ENCODE assay signal across 14 cellular contexts in genomic region chr11:61832207-61832606, GRCh38. TPM values are rescaled to one million over a fixed set of nuclear protein-coding genes. Genes with fewer than 3 reads are reported as not detected.
DNase-seq lines count a peak whose midpoint lies in the region; ATAC-seq and TF ChIP-seq lines count a peak whose summit lies in the region.
"Had no signal": no experiment of that assay in that cellular context is flagged by ENCODE, and none has a peak within 500 bp of the region (broad histone marks: within the 10 kb centered on the region; RNA-seq: fewer than 3 reads in every experiment).

No MANE protein-coding gene starts in this region.

- CTCF ChIA-PET in SK-N-SH (lab: Yijun Ruan, JAX) = interaction anchor here (1.2 to 1.4 kb wide), 2 partner anchors 35 to 276 kb away, joined by 4 to 6 read pairs; no protein-coding TSS in a partner anchor
- CTCF ChIA-PET in RWPE1 (lab: Yijun Ruan, JAX) = no interaction called here

- H3K79me2 ChIP-seq in SK-N-SH (ENCODE audit: insufficient read depth) (peaks cover 52% of the 10 kb centered on the region), trophoblast cell (ENCODE audit: control insufficient read depth, insufficient read depth, low read length, poor library complexity) (peaks cover 40% of the 10 kb centered on the region)

- TF ChIP-seq CTCF in SK-N-SH (IDR thresholded peaks at IDR 0.05) (no peak), RWPE1 (conservative IDR thresholded peaks at IDR 0.05; ENCODE audit: low read depth) (no peak), dorsolateral prefrontal cortex (IDR thresholded peaks at IDR 0.05 in 54 of 56, conservative IDR thresholded peaks at IDR 0.05 in 2 of 56; ENCODE audit: low read depth in 1 of 56, partially characterized antibody in 56 of 56) (no peak)

- H4K8ac ChIP-seq in trophoblast cell (ENCODE audit: low read depth, low read length) = no peak overlapping the region

- no peak for TF ChIP-seq EP300 in SK-N-SH (IDR thresholded peaks at IDR 0.05; ENCODE audit: borderline replicate concordance in 1 of 2, low read depth in 1 of 2, low read length in 1 of 2)

- H2BK5ac ChIP-seq in trophoblast cell (ENCODE audit: low read depth, low read length, poor library complexity) = no peak overlapping the region

- H2AFZ ChIP-seq in SK-N-SH (ENCODE audit: low read depth) = no peak overlapping the region
- no peak overlapping the region for H2AFZ ChIP-seq in trophoblast cell (ENCODE audit: insufficient read depth, low read length, poor library complexity)
- H2AFZ ChIP-seq: parathyroid adenoma had no signal

- no peak overlapping the region for H2AK5ac ChIP-seq in trophoblast cell (ENCODE audit: low read length)

- ATAC-seq in SK-N-SH treated with all-trans-retinoic acid at 6 μM for 48 hours (no peak), GM21360 (IDR thresholded peaks at IDR 0.05; ENCODE audit: unreplicated experiment) (no peak)

- no peaks in the 10 kb centered on the region for H3K9me3 ChIP-seq in SK-N-SH
- peaks cover 4% of the 10 kb centered on the region for H3K9me3 ChIP-seq in trophoblast cell (ENCODE audit: insufficient read depth, low read depth, low read length)
- H3K9me3 ChIP-seq: spleen had no signal

- no peak overlapping the region for H3K14ac ChIP-seq in trophoblast cell (ENCODE audit: low read length)

- peaks cover 34 to 58% of the 10 kb centered on the region in 2 experiments; a peak in 3 of 4 replicates for H3K4me1 ChIP-seq in SK-N-SH (ENCODE audit: control insufficient read depth in 1 of 2, insufficient read depth in 2 of 2, low read depth in 1 of 2, low read length in 1 of 2)
- H3K4me1 ChIP-seq in trophoblast cell (ENCODE audit: control insufficient read depth in 1 of 2, insufficient read depth in 2 of 2, low read length in 2 of 2) = peaks cover 19 to 39% of the 10 kb centered on the region in 2 experiments

- no peaks in the 10 kb centered on the region; the same call in 1 of the 2 replicates for H4K20me1 ChIP-seq in SK-N-SH (ENCODE audit: insufficient read depth)

- H4K91ac ChIP-seq in trophoblast cell (ENCODE audit: low read depth, low read length) = no peak overlapping the region

- H2BK12ac ChIP-seq in trophoblast cell (ENCODE audit: low read length) = no peak overlapping the region

- no peak overlapping the region for H3K18ac ChIP-seq in trophoblast cell (ENCODE audit: low read length)

- POLR2A ChIA-PET in SK-N-SH (lab: Yijun Ruan, JAX) = interaction anchor here (1.6 to 2.1 kb wide), 2 partner anchors 17 to 34 kb away, joined by 6 to 7 read pairs; no protein-coding TSS in a partner anchor
- POLR2A ChIA-PET in RWPE1 (lab: Yijun Ruan, JAX; ENCODE audit: low non-redundant PET) = no interaction called here

- H3K4me3 ChIP-seq in SK-N-SH (ENCODE audit: low read depth in 2 of 2, low read length in 1 of 2) (no peak overlapping the region), dorsolateral prefrontal cortex (peak overlapping the region in 1 of 59 donors; percentile 3), trophoblast cell (ENCODE audit: low read depth, low read length) (no peak overlapping the region)
- H3K4me3 ChIP-seq: spleen had no signal

- DNase-seq in SK-N-SH (no peak), RWPE1 (ENCODE audit: low spot score) (no peak), dorsolateral prefrontal cortex (no peak), trophoblast cell (no peak), HT-29 (ENCODE audit: low spot score) (no peak), GM03348 (ENCODE audit: low spot score) (no peak)
- DNase-seq: activated CD8-positive, alpha-beta memory T cell treated with anti-CD3 and anti-CD28 coated beads, Interleukin-2, amount 50 U/mL, for 4 hours; caudate nucleus; CD4-positive, alpha-beta T cell had no signal

- H3K9me2 ChIP-seq in SK-N-SH = no peaks in the 10 kb centered on the region

- H3K4me2 ChIP-seq in SK-N-SH (no peak overlapping the region), trophoblast cell (ENCODE audit: low read length) (no peak overlapping the region)

- no peak overlapping the region for H4K12ac ChIP-seq in trophoblast cell (ENCODE audit: low read depth, low read length)

- H3K23ac ChIP-seq in trophoblast cell (ENCODE audit: low read length) = no peak overlapping the region

- H3K36me3 ChIP-seq in SK-N-SH (replicated peaks in 1 of 2; ENCODE audit: control insufficient read depth in 1 of 2, insufficient read depth in 2 of 2, low read length in 1 of 2) (peaks cover 0 to 7% of the 10 kb centered on the region in 2 experiments), trophoblast cell (ENCODE audit: control insufficient read depth in 1 of 2, insufficient read depth in 2 of 2, low read length in 2 of 2) (peaks cover 31 to 33% of the 10 kb centered on the region in 2 experiments)
- H3K36me3 ChIP-seq: spleen had no signal

- no peak for TF ChIP-seq RAD21 in SK-N-SH (IDR thresholded peaks at IDR 0.05; ENCODE audit: low read length)

- intact Hi-C loops in dorsolateral prefrontal cortex (cut with DNase I) = no loop called here

- peak overlapping the region in 1 of 2 experiments; percentile 58; a peak in 1 of 4 replicates for H3K27ac ChIP-seq in SK-N-SH (ENCODE audit: low read depth in 2 of 2, low read length in 1 of 2)
- peak overlapping the region; percentile 83 for H3K27ac ChIP-seq in RWPE1
- peak overlapping the region in 32 of 59 donors; percentile 12 to 95 (median 56) for H3K27ac ChIP-seq in dorsolateral prefrontal cortex
- no peak overlapping the region for H3K27ac ChIP-seq in trophoblast cell (ENCODE audit: low read depth, low read length)
- H3K27ac ChIP-seq: 22Rv1 had no signal

- H3K27me3 ChIP-seq in SK-N-SH (ENCODE audit: insufficient read depth) (no peaks in the 10 kb centered on the region), dorsolateral prefrontal cortex (no peaks in the 10 kb centered on the region), trophoblast cell (ENCODE audit: insufficient read depth, low read length) (no peaks in the 10 kb centered on the region)

- peaks cover 21% of the 10 kb centered on the region for H3K79me1 ChIP-seq in trophoblast cell (ENCODE audit: low read length)

- no peak overlapping the region for H2BK120ac ChIP-seq in trophoblast cell (ENCODE audit: insufficient read depth, low read length, poor library complexity)

- no peaks in the 10 kb centered on the region for H3F3A ChIP-seq in SK-N-SH (replicated peaks; ENCODE audit: insufficient read depth)

- H3K9ac ChIP-seq in SK-N-SH = no peak overlapping the region
- no peak overlapping the region for H3K9ac ChIP-seq in trophoblast cell (ENCODE audit: low read length)
- H3K9ac ChIP-seq: parathyroid adenoma had no signal

- WGBS in SK-N-SH (ENCODE audit: low lambda C conversion rate) = 100% methylated on average over 3 of the region's 4 CpGs
- no CpG with 5 or more reads among the region's 4 CpGs for WGBS in trophoblast cell (ENCODE audit: extremely low coverage, insufficient coverage, insufficient read length)

- peak overlapping the region; percentile 18 for H3K4ac ChIP-seq in trophoblast cell (ENCODE audit: low read depth, low read length)

TF ChIP-seq in SK-N-SH treated with all-trans-retinoic acid at 6 μM for 48 hours, 23 proteins besides CTCF, POLR2A, EP300 and RAD21:
- no peak for TF ChIP-seq TOX (CRISPR knock-in tag; IDR thresholded peaks at IDR 0.05; ENCODE audit: borderline replicate concordance)
- TF ChIP-seq PPARA (CRISPR knock-in tag; IDR thresholded peaks at IDR 0.05; ENCODE audit: borderline replicate concordance) = no peak
- no peak for TF ChIP-seq ZNF8 (CRISPR knock-in tag; IDR thresholded peaks at IDR 0.05)

RNA-seq across cellular contexts. Expression of gene FADS2, which starts 4.1 kb away (rescaled TPM):
- 67.8 and 77.1 TPM in 2 replicates for polyA plus RNA-seq in SK-N-SH (2012; rRNA removed)
- 35.0 and 46.7 TPM in 2 replicates for polyA plus RNA-seq in SK-N-SH (2012; cell fraction: cytosol; rRNA removed)
- polyA plus RNA-seq in SK-N-SH (2012; cell fraction: nucleus; rRNA removed) = 81.1 and 91.8 TPM in 2 replicates
- total RNA-seq in dorsolateral prefrontal cortex = 100 to 1,000 TPM in 112 of 120 experiments, 10 to 100 TPM in 8; 72.8 to 347 (median 162) TPM
- 538 and 565 TPM in 2 replicates for polyA plus RNA-seq in trophoblast cell (2013)
- total RNA-seq in HT-29 (2014; rRNA removed; shearing (Covaris generic)) = not detected in 2 replicates

RNA-seq across cellular contexts. Expression of gene FADS1, which starts 15.4 kb away (rescaled TPM):
- polyA plus RNA-seq in SK-N-SH (2012; rRNA removed) = 20.6 and 26.4 TPM in 2 replicates
- polyA plus RNA-seq in SK-N-SH (2012; cell fraction: cytosol; rRNA removed) = 13.8 and 18.5 TPM in 2 replicates
- 17.8 and 27.8 TPM in 2 replicates for polyA plus RNA-seq in SK-N-SH (2012; cell fraction: nucleus; rRNA removed)
- total RNA-seq in dorsolateral prefrontal cortex = 100 to 1,000 TPM in 23 of 120 experiments, 10 to 100 TPM in 97; 47.3 to 195 (median 80.7) TPM
- polyA plus RNA-seq in trophoblast cell (2013) = 83.8 and 84.0 TPM in 2 replicates
- 1.9 and 9.4 TPM in 2 replicates for total RNA-seq in HT-29 (2014; rRNA removed; shearing (Covaris generic))

RNA-seq across cellular contexts. Expression of gene FEN1, which starts 39.5 kb away (rescaled TPM):
- polyA plus RNA-seq in SK-N-SH (2012; rRNA removed) = 35.9 and 39.5 TPM in 2 replicates
- polyA plus RNA-seq in SK-N-SH (2012; cell fraction: cytosol; rRNA removed) = 33.0 and 38.9 TPM in 2 replicates
- polyA plus RNA-seq in SK-N-SH (2012; cell fraction: nucleus; rRNA removed) = 16.8 and 18.5 TPM in 2 replicates
- total RNA-seq in dorsolateral prefrontal cortex = 10 to 100 TPM in 100 of 120 experiments, 1 to 10 TPM in 20; 4.7 to 24.3 (median 13.8) TPM
- polyA plus RNA-seq in trophoblast cell (2013) = 53.9 and 58.2 TPM in 2 replicates
- 137 and 147 TPM in 2 replicates for total RNA-seq in HT-29 (2014; rRNA removed; shearing (Covaris generic))

RNA-seq across cellular contexts. Expression of gene TMEM258, which starts 39.8 kb away (rescaled TPM):
- 454 and 617 TPM in 2 replicates for polyA plus RNA-seq in SK-N-SH (2012; rRNA removed)
- polyA plus RNA-seq in SK-N-SH (2012; cell fraction: cytosol; rRNA removed) = 466 and 537 TPM in 2 replicates
- polyA plus RNA-seq in SK-N-SH (2012; cell fraction: nucleus; rRNA removed) = 90.9 and 135 TPM in 2 replicates
- total RNA-seq in dorsolateral prefrontal cortex = 100 to 1,000 TPM in 1 of 120 experiments, 10 to 100 TPM in 119; 40.6 to 123 (median 65.5) TPM
- 246 and 256 TPM in 2 replicates for polyA plus RNA-seq in trophoblast cell (2013)
- total RNA-seq in HT-29 (2014; rRNA removed; shearing (Covaris generic)) = 113 and 120 TPM in 2 replicates

RNA-seq across cellular contexts. Expression of gene FADS3, which starts 59.1 kb away (rescaled TPM):
- polyA plus RNA-seq in SK-N-SH (2012; rRNA removed) = 93.3 and 116 TPM in 2 replicates
- 20.9 and 32.5 TPM in 2 replicates for polyA plus RNA-seq in SK-N-SH (2012; cell fraction: cytosol; rRNA removed)
- polyA plus RNA-seq in SK-N-SH (2012; cell fraction: nucleus; rRNA removed) = 761 and 764 TPM in 2 replicates
- 100 to 1,000 TPM in 31 of 120 experiments, 10 to 100 TPM in 89; 52.0 to 134 (median 87.6) TPM for total RNA-seq in dorsolateral prefrontal cortex
- polyA plus RNA-seq in trophoblast cell (2013) = 290 and 330 TPM in 2 replicates
- total RNA-seq in HT-29 (2014; rRNA removed; shearing (Covaris generic)) = 42.2 and 44.0 TPM in 2 replicates

Comparison
In these comparisons a context has a peak if more than half of its experiments do, and no peak if none do; other contexts are left out.
1. RNA of gene FADS2, which starts 4.1 kb away (total RNA-seq): 72.8 to 347 TPM in dorsolateral prefrontal cortex; not detected in HT-29; every median in the first group is over 10 times any median in the second.